ENCODE assay signal across 22 cellular contexts in the genomic region with DNA sequence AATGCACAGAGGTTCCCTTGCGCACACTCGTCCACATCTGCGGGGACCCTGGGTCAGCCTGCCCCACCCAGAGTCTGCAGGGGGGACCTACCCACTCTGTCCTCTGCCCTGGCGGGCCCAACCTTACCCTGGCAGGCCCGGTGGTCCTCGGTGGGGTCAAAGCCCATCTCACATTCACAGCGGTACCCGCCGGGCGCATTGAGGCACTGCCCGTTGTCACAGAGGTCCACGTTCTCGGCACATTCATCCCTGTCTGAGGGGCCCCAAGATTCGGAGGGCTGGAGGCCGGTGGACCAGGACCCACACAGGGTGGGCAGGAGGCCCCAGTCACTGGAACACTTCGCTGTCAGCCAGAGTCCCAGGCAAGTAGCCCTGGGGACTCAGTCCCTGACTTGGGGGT. TPM values are rescaled to one million over a fixed set of nuclear protein-coding genes. Genes with fewer than 3 reads are reported as not detected.
DNase-seq lines count a peak whose midpoint lies in the region; ATAC-seq and TF ChIP-seq lines count a peak whose summit lies in the region.
"Had no signal": no experiment of that assay in that cellular context is flagged by ENCODE, and none has a peak within 500 bp of the region (broad histone marks: within the 10 kb centered on the region; RNA-seq: fewer than 3 reads in every experiment).

No MANE protein-coding gene starts in this region.

- H3K36me3 Mint-ChIP-seq in natural killer cell treated with Interleukin-12 subunit alpha and Interleukin-12 subunit beta and Interleukin-15 and Interleukin-18, amount 100 ng/mL, for 72 hours, result no peaks in the 10 kb centered on the region
- H3K36me3 Mint-ChIP-seq in natural killer cell, result no peaks in the 10 kb centered on the region
- H3K36me3 Mint-ChIP-seq in stimulated activated memory B cell treated with anti-CD40 and anti-IgM and Interleukin-4, amounts not matched to agents 10 μg/mL and 1 μg/mL and 100 μg/mL, for 72 hours, result no peaks in the 10 kb centered on the region
- H3K36me3 Mint-ChIP-seq: CD4-positive, alpha-beta memory T cell had no signal

- no peak overlapping the region for H3K4me3 ChIP-seq in NB4 (ENCODE audit: low read depth, low read length)
- H3K4me3 ChIP-seq in neuronal stem cell (ENCODE audit: low read length in 2 of 2), result no peak overlapping the region
- H3K4me3 ChIP-seq: A549, GM23248 had no signal

- no peak overlapping the region for H3K4me3 Mint-ChIP-seq in natural killer cell treated with Interleukin-12 subunit alpha and Interleukin-12 subunit beta and Interleukin-15 and Interleukin-18, amount 100 ng/mL, for 72 hours
- no peak overlapping the region for H3K4me3 Mint-ChIP-seq in natural killer cell
- H3K4me3 Mint-ChIP-seq in stimulated activated memory B cell treated with anti-CD40 and anti-IgM and Interleukin-4, amounts not matched to agents 10 μg/mL and 1 μg/mL and 100 μg/mL, for 72 hours, result no peak overlapping the region
- H3K4me3 Mint-ChIP-seq: CD4-positive, alpha-beta memory T cell had no signal

- WGBS in neuronal stem cell (ENCODE audit: extremely low coverage in 2 of 2, insufficient read length in 2 of 2, insufficient replicate concordance in 1 of 2), 2 donors, result no CpG with 5 or more reads among the region's 16 CpGs

- no peaks in the 10 kb centered on the region for H3K79me1 ChIP-seq in neuronal stem cell (ENCODE audit: low read depth, low read length)

- no peak overlapping the region for H2BK15ac ChIP-seq in neuronal stem cell (ENCODE audit: low read length)

- no peak overlapping the region for H3K14ac ChIP-seq in neuronal stem cell (ENCODE audit: low read length)

- no peak overlapping the region for H4K8ac ChIP-seq in neuronal stem cell (ENCODE audit: low read depth, low read length)

- no peak overlapping the region for H4K91ac ChIP-seq in neuronal stem cell (ENCODE audit: low read depth, low read length, poor library complexity)

- no peaks in the 10 kb centered on the region for H3K9me3 ChIP-seq in neuronal stem cell (replicated peaks in 1 of 2; ENCODE audit: control insufficient read depth in 2 of 2, insufficient read depth in 1 of 2, low read depth in 1 of 2, low read length in 2 of 2)
- H3K9me3 ChIP-seq: A549 had no signal

- H3K4ac ChIP-seq in neuronal stem cell (ENCODE audit: low read length), result no peak overlapping the region

- H2BK120ac ChIP-seq in neuronal stem cell (ENCODE audit: low read depth, low read length), result peak overlapping the region; percentile 83

- TF ChIP-seq CTCF in natural killer cell (IDR thresholded peaks at IDR 0.05), result no peak
- no peak for TF ChIP-seq CTCF in NB4 (IDR thresholded peaks at IDR 0.05; ENCODE audit: low read depth, low read length)

- H3K27ac Mint-ChIP-seq in natural killer cell treated with Interleukin-12 subunit alpha and Interleukin-12 subunit beta and Interleukin-15 and Interleukin-18, amount 100 ng/mL, for 72 hours, result no peak overlapping the region
- H3K27ac Mint-ChIP-seq in natural killer cell, result no peak overlapping the region
- H3K27ac Mint-ChIP-seq in stimulated activated memory B cell treated with anti-CD40 and anti-IgM and Interleukin-4, amounts not matched to agents 10 μg/mL and 1 μg/mL and 100 μg/mL, for 72 hours, result no peak overlapping the region
- H3K27ac Mint-ChIP-seq: CD4-positive, alpha-beta memory T cell had no signal

- H3K9me3 Mint-ChIP-seq in natural killer cell treated with Interleukin-12 subunit alpha and Interleukin-12 subunit beta and Interleukin-15 and Interleukin-18, amount 100 ng/mL, for 72 hours, result no peaks in the 10 kb centered on the region
- H3K9me3 Mint-ChIP-seq in natural killer cell, result no peaks in the 10 kb centered on the region
- H3K9me3 Mint-ChIP-seq in stimulated activated memory B cell treated with anti-CD40 and anti-IgM and Interleukin-4, amounts not matched to agents 10 μg/mL and 1 μg/mL and 100 μg/mL, for 72 hours, result no peaks in the 10 kb centered on the region

- peaks cover 15 to 31% of the 10 kb centered on the region in 2 donors for H3K36me3 ChIP-seq in neuronal stem cell (replicated peaks in 1 of 2; ENCODE audit: control insufficient read depth in 2 of 2, insufficient read depth in 2 of 2, low read length in 2 of 2)

- peaks cover 0 to 2% of the 10 kb centered on the region in 2 donors for H3K4me1 ChIP-seq in neuronal stem cell (ENCODE audit: control insufficient read depth in 2 of 2, insufficient read depth in 1 of 2, low read depth in 1 of 2, low read length in 2 of 2)

- no peak overlapping the region for H3K27ac ChIP-seq in neuronal stem cell (replicated peaks; ENCODE audit: low read length)
- H3K27ac ChIP-seq: A549, GM23248 had no signal

- no peak overlapping the region for H3K4me2 ChIP-seq in neuronal stem cell (ENCODE audit: insufficient read depth, low read length, poor library complexity, severe bottlenecking)
- H3K4me2 ChIP-seq: A549 had no signal

- no peak overlapping the region for H2BK12ac ChIP-seq in neuronal stem cell (ENCODE audit: low read length)

- H2BK5ac ChIP-seq in neuronal stem cell (ENCODE audit: low read length), result no peak overlapping the region

- no peak overlapping the region for H2AFZ ChIP-seq in neuronal stem cell (ENCODE audit: low read length)
- H2AFZ ChIP-seq: GM23248 had no signal

- DNase-seq in natural killer cell treated with Interleukin-12 subunit alpha and Interleukin-12 subunit beta and Interleukin-15 and Interleukin-18, amount 100 ng/mL, for 72 hours (ENCODE audit: low spot score), result peak; percentile 58
- DNase-seq in natural killer cell, result no peak
- peak; percentile 7 for DNase-seq in NB4 (ENCODE audit: low read depth)
- DNase-seq in neuronal stem cell (ENCODE audit: low spot score), result no peak
- no peak for DNase-seq in mesenteric fat pad (ENCODE audit: low spot score)
- DNase-seq: 8988T; ACHN; C1 segment of cervical spinal cord; Calu3; CD4-positive, alpha-beta memory T cell; COR-L47; DMS53; DMS79 treated with DMSO at 0.1 percent for 48 hours; GF-D8; GM23248; HCEC 1CT had no signal

- no peak overlapping the region for H2AK5ac ChIP-seq in neuronal stem cell (ENCODE audit: low read depth, low read length)

- no peaks in the 10 kb centered on the region for H3K27me3 ChIP-seq in neuronal stem cell (ENCODE audit: control insufficient read depth in 3 of 3, insufficient read depth in 3 of 3, low read depth in 1 of 3, low read length in 3 of 3)

- no peak for TF ChIP-seq POLR2A in NB4 (IDR thresholded peaks at IDR 0.05; ENCODE audit: extremely low read depth, insufficient read length)

- H3K27me3 Mint-ChIP-seq in natural killer cell treated with Interleukin-12 subunit alpha and Interleukin-12 subunit beta and Interleukin-15 and Interleukin-18, amount 100 ng/mL, for 72 hours, result no peaks in the 10 kb centered on the region
- H3K27me3 Mint-ChIP-seq in natural killer cell (ENCODE audit: low read depth in 2 of 2), result no peaks in the 10 kb centered on the region
- H3K27me3 Mint-ChIP-seq in stimulated activated memory B cell treated with anti-CD40 and anti-IgM and Interleukin-4, amounts not matched to agents 10 μg/mL and 1 μg/mL and 100 μg/mL, for 72 hours, result no peaks in the 10 kb centered on the region

- no peak overlapping the region for H3K23ac ChIP-seq in neuronal stem cell (ENCODE audit: low read depth, low read length, poor library complexity)

- no peak overlapping the region for H3K9ac ChIP-seq in neuronal stem cell (ENCODE audit: low read depth, low read length, poor library complexity)
- H3K9ac ChIP-seq: GM23248 had no signal

- H3K18ac ChIP-seq in neuronal stem cell (ENCODE audit: low read length), result no peak overlapping the region

- intact Hi-C loops in natural killer cell (cut with micrococcal nuclease), result no loop called here

- ATAC-seq in natural killer cell treated with Interleukin-12 subunit alpha and Interleukin-12 subunit beta and Interleukin-15 and Interleukin-18, amount 100 ng/mL, for 72 hours, result no peak
- ATAC-seq in natural killer cell (no peak), HG02973 (IDR thresholded peaks at IDR 0.05; ENCODE audit: unreplicated experiment) (no peak)
- peak; percentile 28 for ATAC-seq in stimulated activated memory B cell treated with anti-CD40 and anti-IgM and Interleukin-4, amounts not matched to agents 10 μg/mL and 1 μg/mL and 100 μg/mL, for 72 hours
- ATAC-seq: A549 had no signal

- no peaks in the 10 kb centered on the region for H3K4me1 Mint-ChIP-seq in natural killer cell treated with Interleukin-12 subunit alpha and Interleukin-12 subunit beta and Interleukin-15 and Interleukin-18, amount 100 ng/mL, for 72 hours (ENCODE audit: low read depth in 2 of 2)
- no peaks in the 10 kb centered on the region for H3K4me1 Mint-ChIP-seq in natural killer cell
- no peaks in the 10 kb centered on the region for H3K4me1 Mint-ChIP-seq in stimulated activated memory B cell treated with anti-CD40 and anti-IgM and Interleukin-4, amounts not matched to agents 10 μg/mL and 1 μg/mL and 100 μg/mL, for 72 hours
- H3K4me1 Mint-ChIP-seq: CD4-positive, alpha-beta memory T cell had no signal

RNA-seq across cellular contexts. Expression of a gene that starts 38.5 kb away (rescaled TPM):
- not detected for total RNA-seq in natural killer cell treated with Interleukin-12 subunit alpha and Interleukin-12 subunit beta and Interleukin-15 and Interleukin-18, amount 100 ng/mL, for 72 hours
- total RNA-seq in natural killer cell (under 1 TPM in 1 of 3 donors, not detected in 2; 0.25 TPM), mesenteric fat pad (not detected)
- polyA plus RNA-seq in neuronal stem cell (2013, experiment 1 of 2), result 10.0 TPM
- 11.3 TPM for polyA plus RNA-seq in neuronal stem cell (2013, experiment 2 of 2)
- total RNA-seq: Calu3; CD4-positive, alpha-beta memory T cell; Daoy; GM23248 had no signal
- polyA plus RNA-seq: A549; BJ; CD4-positive, alpha-beta memory T cell; GM23248 had no signal

RNA-seq across cellular contexts. Expression of a gene that starts 58.4 kb away (rescaled TPM):
- total RNA-seq in natural killer cell treated with Interleukin-12 subunit alpha and Interleukin-12 subunit beta and Interleukin-15 and Interleukin-18, amount 100 ng/mL, for 72 hours, result under 1 TPM in 1 of 2 donors, not detected in 1; 0.71 TPM
- total RNA-seq in natural killer cell (under 1 TPM in 1 of 3 donors, not detected in 2; 0.28 TPM), mesenteric fat pad (not detected)
- 0.36 TPM for polyA plus RNA-seq in neuronal stem cell (2013, experiment 1 of 2)
- 0.60 TPM for polyA plus RNA-seq in neuronal stem cell (2013, experiment 2 of 2)
- total RNA-seq: Calu3; CD4-positive, alpha-beta memory T cell; Daoy; GM23248; H1 had no signal
- polyA plus RNA-seq: A549; BJ; CD4-positive, alpha-beta memory T cell; GM23248 had no signal

Comparison
In these comparisons a context has a peak if more than half of its experiments do, and no peak if none do; other contexts are left out.
1. DNase-seq: peak in natural killer cell treated with Interleukin-12 subunit alpha and Interleukin-12 subunit beta and Interleukin-15 and Interleukin-18, amount 100 ng/mL, for 72 hours (single experiment) and NB4 (single experiment); none in natural killer cell (single experiment), neuronal stem cell (single experiment) and mesenteric fat pad (single experiment).